In genomic region chr22:31893460-31893859, GRCh38 we compare ENCODE assay signal across 24 cellular contexts. TPM values are rescaled to one million over a fixed set of nuclear protein-coding genes. Genes with fewer than 3 reads are reported as not detected.
A peak's percentile ranks its signal among the peaks of the same experiment; 100 is the strongest.
DNase-seq lines count a peak whose midpoint lies in the region; ATAC-seq and TF ChIP-seq lines count a peak whose summit lies in the region.
"Had no signal": no experiment of that assay in that cellular context is flagged by ENCODE, and none has a peak within 500 bp of the region (broad histone marks: within the 10 kb centered on the region; RNA-seq: fewer than 3 reads in every experiment).

No MANE protein-coding gene starts in this region.

- no peaks in the 10 kb centered on the region for H4K20me1 ChIP-seq in hepatocyte (ENCODE audit: insufficient read depth, poor library complexity, severe bottlenecking)

- H3K27me3 ChIP-seq in hepatocyte (no peaks in the 10 kb centered on the region), tibial nerve (no peaks in the 10 kb centered on the region), ascending aorta (no peaks in the 10 kb centered on the region)
- H3K27me3 ChIP-seq: right lobe of liver, tibial artery had no signal

- peak in 1 of 2 donors; percentile 13 for TF ChIP-seq EP300 in tibial nerve (IDR thresholded peaks at IDR 0.05)

- H3K4me2 ChIP-seq in hepatocyte: no peak overlapping the region

- intact Hi-C loops in ascending aorta (cut with DNase I): no loop called here

- H3K9me2 ChIP-seq in hepatocyte (replicated peaks; ENCODE audit: insufficient read depth): no peaks in the 10 kb centered on the region

- WGBS in hepatocyte (ENCODE audit: low lambda C conversion rate, missing lambda C conversion rate): 55% methylated on average over 6 of the region's 6 CpGs
- WGBS in tibial nerve, 2 donors: 25 to 61% methylated on average over 6 of the region's 6 CpGs

- no peaks in the 10 kb centered on the region for H3K79me2 ChIP-seq in hepatocyte

- no peak for TF ChIP-seq POLR2A in tibial nerve (IDR thresholded peaks at IDR 0.05)

- DNase-seq in astrocyte of the hippocampus (ENCODE audit: low read depth, low spot score): peak; percentile 69
- peak; percentile 64 for DNase-seq in hepatocyte (ENCODE audit: low spot score)
- peak in 50 of 56 donors; percentile 16 to 86 (median 56) for DNase-seq in nucleus accumbens (lab: John Stamatoyannopoulos, UW)
- no peak for DNase-seq in tibial nerve (ENCODE audit: low spot score in 2 of 2)
- no peak for DNase-seq in ascending aorta (ENCODE audit: low spot score in 2 of 2)
- DNase-seq in central memory CD4-positive, alpha-beta T cell: no peak
- DNase-seq: activated CD4-positive, alpha-beta T cell treated with anti-CD3 and anti-CD28 coated beads, Interleukin-2, amount 10 ng/mL, durations not matched to agents 7 days and 5 days; activated effector memory CD4-positive, alpha-beta T cell treated with anti-CD3 and anti-CD28 coated beads, Interleukin-2, amount 50 U/mL, for 16 hours; CD8-positive, alpha-beta memory T cell; DMS79 treated with DMSO at 0.1 percent for 48 hours; effector CD4-positive, alpha-beta T cell; MM.1S; mucosa of descending colon; NCI-H146; NCI-H82; occipital lobe; OCI-M1; right lobe of liver; Right ventricle myocardium superior; T-helper 1 cell; tibial artery had no signal

- H3K27ac ChIP-seq in hepatocyte: peak overlapping the region; percentile 30
- peak overlapping the region in 3 of 4 donors; percentile 30 to 67 (median 33) for H3K27ac ChIP-seq in tibial nerve
- H3K27ac ChIP-seq in ascending aorta: no peak overlapping the region
- H3K27ac ChIP-seq: right lobe of liver, tibial artery had no signal

- no peak for TF ChIP-seq CTCF in hepatocyte (IDR thresholded peaks at IDR 0.05; ENCODE audit: poor library complexity)
- TF ChIP-seq CTCF in tibial nerve (IDR thresholded peaks at IDR 0.05): no peak
- TF ChIP-seq CTCF in ascending aorta (IDR thresholded peaks at IDR 0.05): no peak

- no peaks in the 10 kb centered on the region for H3K9me3 ChIP-seq in hepatocyte (ENCODE audit: low read depth)
- no peaks in the 10 kb centered on the region for H3K9me3 ChIP-seq in tibial nerve
- no peaks in the 10 kb centered on the region for H3K9me3 ChIP-seq in ascending aorta
- H3K9me3 ChIP-seq: mucosa of descending colon, right lobe of liver, tibial artery had no signal

- no peak for ATAC-seq in GM19328 (IDR thresholded peaks at IDR 0.05; ENCODE audit: unreplicated experiment)
- ATAC-seq: esophagus mucosa, left lobe of liver, mucosa of descending colon had no signal

- H3K4me1 ChIP-seq in hepatocyte (ENCODE audit: insufficient read depth) (peaks cover 6% of the 10 kb centered on the region), tibial nerve (peaks cover 0 to 7% (median 2%) of the 10 kb centered on the region in 4 donors), ascending aorta (no peaks in the 10 kb centered on the region)
- H3K4me1 ChIP-seq: right lobe of liver, tibial artery had no signal

- H3K36me3 ChIP-seq in hepatocyte (replicated peaks; ENCODE audit: insufficient read depth, low read depth) (no peaks in the 10 kb centered on the region), tibial nerve (peaks cover 2 to 64% (median 5%) of the 10 kb centered on the region in 3 donors), ascending aorta (peaks cover 17 to 37% of the 10 kb centered on the region in 2 donors)

- no peak overlapping the region for H2AFZ ChIP-seq in hepatocyte

- H3K4me3 ChIP-seq in hepatocyte (no peak overlapping the region), tibial nerve (no peak overlapping the region), ascending aorta (no peak overlapping the region)
- H3K4me3 ChIP-seq: mucosa of descending colon, right lobe of liver, tibial artery had no signal

RNA-seq across cellular contexts. Expression of gene YWHAH, which starts 50.9 kb away (rescaled TPM):
- 80.7 and 87.0 TPM in 2 replicates for total RNA-seq in hepatocyte
- polyA plus RNA-seq in hepatocyte: 122 and 135 TPM in 2 replicates
- total RNA-seq in tibial nerve: 100 to 1,000 TPM in 1 of 4 donors, 10 to 100 TPM in 3; 66.3 to 102 (median 98.0) TPM
- total RNA-seq in ascending aorta: 139 TPM

Comparison
In these comparisons a context has a peak if more than half of its experiments do, and no peak if none do; other contexts are left out.
1. DNase-seq: peak in astrocyte of the hippocampus (single experiment), hepatocyte (single experiment) and nucleus accumbens (50 of 56); none in tibial nerve (0 of 2), ascending aorta (0 of 2) and central memory CD4-positive, alpha-beta T cell (single experiment).
2. H3K27ac ChIP-seq: peak in hepatocyte (single experiment) and tibial nerve (3 of 4); none in ascending aorta (0 of 2).